1 cellular context compared by ENCODE assay signal in the genomic region with DNA sequence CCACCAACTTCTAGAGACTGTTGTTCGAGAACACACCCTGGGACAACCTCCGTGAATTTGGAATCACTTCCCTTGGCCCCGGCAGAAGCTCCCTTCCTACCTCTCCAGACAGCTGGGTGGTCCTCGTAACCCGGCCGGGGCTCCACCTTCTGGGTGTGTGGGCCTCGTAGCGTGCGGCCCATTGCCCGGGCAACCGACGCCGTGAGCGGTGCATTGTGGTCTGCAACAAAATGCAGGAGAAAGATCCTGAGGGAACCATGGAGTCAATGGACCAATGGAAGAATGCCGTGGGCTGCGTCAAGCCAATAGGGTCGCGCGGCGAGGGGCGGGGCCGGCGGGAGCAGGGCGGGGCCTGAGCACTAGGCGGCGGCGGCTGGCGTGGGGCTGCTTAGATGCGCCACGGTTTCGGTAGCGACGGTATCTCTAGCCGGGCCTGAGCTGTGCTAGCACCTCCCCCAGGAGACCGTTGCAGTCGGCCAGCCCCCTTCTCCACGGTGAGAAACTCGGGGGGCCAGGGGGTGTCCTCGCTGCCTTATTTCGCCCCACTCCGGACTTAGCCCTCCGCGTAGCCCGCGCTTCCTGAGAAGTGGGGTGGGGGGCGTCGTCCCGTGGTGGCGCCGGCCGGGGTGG.
TF ChIP-seq lines count a peak whose summit lies in the region.

DYNLL1 (plus strand) TSS at position 391 of the 630 bp plus-strand sequence. CDS start 309 bp downstream, outside the sequence.

TF ChIP-seq in K562, 482 proteins besides CTCF, POLR2A, EP300 and RAD21 (continued from another document and continues in another):
- TF ChIP-seq RB1 (IDR thresholded peaks at IDR 0.05; ENCODE audit: low read depth) (no peak), PHTF2 (CRISPR knock-in tag; IDR thresholded peaks at IDR 0.05) (no peak), CBX3 (IDR thresholded peaks at IDR 0.05; ENCODE audit: borderline replicate concordance in 1 of 2, low read length in 2 of 2) (0 out of 3 replicates have a peak, but pooled peaks of 1 of the 2 experiments have one; percentile 32), BRD4 (IDR thresholded peaks at IDR 0.05) (peak; percentile 61; the same call in 1 of the 2 replicates), COPS2 (conservative IDR thresholded peaks at IDR 0.05) (no peak), TBP (optimal IDR thresholded peaks at IDR 0.05; ENCODE audit: low read depth, low read length) (peak; percentile 98), ZNF561 (CRISPR knock-in tag; conservative IDR thresholded peaks at IDR 0.05) (no peak), LCOR (CRISPR knock-in tag; IDR thresholded peaks at IDR 0.05) (no peak; the same call in 1 of the 2 replicates), NR1H2 (CRISPR knock-in tag; IDR thresholded peaks at IDR 0.05) (no peak; the same call in 1 of the 2 replicates), ETV5 (CRISPR knock-in tag; IDR thresholded peaks at IDR 0.05; ENCODE audit: low read depth) (no peak), POLR2G (IDR thresholded peaks at IDR 0.05; ENCODE audit: low read depth, low read length) (peak; percentile 100), JUND (IDR thresholded peaks at IDR 0.05; ENCODE audit: borderline replicate concordance, low read depth, low read length) (peak; percentile 5; the same call in 1 of the 2 replicates), JUND (tag; IDR thresholded peaks at IDR 0.05; ENCODE audit: borderline replicate concordance, low read depth, low read length) (no peak), FOS (IDR thresholded peaks at IDR 0.05; ENCODE audit: extremely low read depth, insufficient read length) (peak; percentile 94), NFE2 (IDR thresholded peaks at IDR 0.05; ENCODE audit: low read depth) (no peak), ZNF398 (CRISPR knock-in tag; IDR thresholded peaks at IDR 0.05) (no peak), SUPT5H (IDR thresholded peaks at IDR 0.05) (peak; percentile 93), POLR2B (IDR thresholded peaks at IDR 0.05; ENCODE audit: low read depth, partially characterized antibody) (peak; percentile 85), RFX1 (IDR thresholded peaks at IDR 0.05) (peak; percentile 98), MEF2D (tag; conservative IDR thresholded peaks at IDR 0.05; ENCODE audit: low read depth) (no peak), RBM25 (IDR thresholded peaks at IDR 0.05; ENCODE audit: low read depth, low read length, severe bottlenecking) (peak; percentile 97), CEBPG (CRISPR knock-in tag; IDR thresholded peaks at IDR 0.05) (no peak), CEBPG (tag; conservative IDR thresholded peaks at IDR 0.05 in 1 of 2, IDR thresholded peaks at IDR 0.05 in 1 of 2) (no peak), ELF1 (tag; IDR thresholded peaks at IDR 0.05) (no peak), SMAD1 (IDR thresholded peaks at IDR 0.05; ENCODE audit: low read depth, low read length, partially characterized antibody) (peak; percentile 31), NFYB (IDR thresholded peaks at IDR 0.05; ENCODE audit: extremely low read depth, insufficient read length) (peak; percentile 96), ZBTB7A (IDR thresholded peaks at IDR 0.05; ENCODE audit: borderline replicate concordance, control insufficient read depth, low read depth, low read length) (peak; percentile 75; the same call in 1 of the 2 replicates), ZNF76 (CRISPR knock-in tag; IDR thresholded peaks at IDR 0.05; ENCODE audit: borderline replicate concordance) (0 out of 2 replicates have a peak, but pooled peaks have one; percentile 51), KDM4B (IDR thresholded peaks at IDR 0.05; ENCODE audit: borderline replicate concordance in 2 of 2, low read depth in 1 of 2) (0 out of 4 replicates have a peak, but pooled peaks of 1 of the 2 experiments have one; percentile 43), MCM5 (IDR thresholded peaks at IDR 0.05; ENCODE audit: low read depth) (no peak), ZNF449 (CRISPR knock-in tag; IDR thresholded peaks at IDR 0.05) (no peak), PATZ1 (CRISPR knock-in tag; IDR thresholded peaks at IDR 0.05; ENCODE audit: borderline replicate concordance) (0 out of 2 replicates have a peak, but pooled peaks have one; percentile 33), TAF1 (IDR thresholded peaks at IDR 0.05; ENCODE audit: control insufficient read depth, extremely low read depth, insufficient read depth, low read length, severe bottlenecking) (peak; percentile 96), CTBP1 (IDR thresholded peaks at IDR 0.05; ENCODE audit: borderline replicate concordance) (no peak), NELFE (IDR thresholded peaks at IDR 0.05; ENCODE audit: insufficient read depth, insufficient read length) (peak; percentile 44), EP400 (IDR thresholded peaks at IDR 0.05) (peak; percentile 73), TEAD1 (CRISPR knock-in tag; IDR thresholded peaks at IDR 0.05) (peak in 1 of 2 experiments; percentile 59; a peak in 1 of 4 replicates), HINFP (tag; conservative IDR thresholded peaks at IDR 0.05; ENCODE audit: low read depth) (no peak), SLC30A9 (CRISPR knock-in tag; IDR thresholded peaks at IDR 0.05) (no peak), ZNF431 (CRISPR knock-in tag; IDR thresholded peaks at IDR 0.05) (no peak), TCF7L2 (IDR thresholded peaks at IDR 0.05; ENCODE audit: low read depth, low read length) (no peak), KLF16 (IDR thresholded peaks at IDR 0.05) (no peak), CGGBP1 (CRISPR knock-in tag; IDR thresholded peaks at IDR 0.05) (no peak), CCNT2 (IDR thresholded peaks at IDR 0.05; ENCODE audit: borderline replicate concordance, extremely low read depth, insufficient read length, low read depth, low read length) (peak; percentile 79), KAT2B (IDR thresholded peaks at IDR 0.05; ENCODE audit: low read depth, low read length) (no peak), RBFOX2 (IDR thresholded peaks at IDR 0.05; ENCODE audit: low read depth, low read length) (peak; percentile 99), CBX8 (IDR thresholded peaks at IDR 0.05; ENCODE audit: borderline replicate concordance, extremely low read depth, low read depth, low read length, poor library complexity, severe bottlenecking) (no peak)
- TF ChIP-seq, protein P1, sequence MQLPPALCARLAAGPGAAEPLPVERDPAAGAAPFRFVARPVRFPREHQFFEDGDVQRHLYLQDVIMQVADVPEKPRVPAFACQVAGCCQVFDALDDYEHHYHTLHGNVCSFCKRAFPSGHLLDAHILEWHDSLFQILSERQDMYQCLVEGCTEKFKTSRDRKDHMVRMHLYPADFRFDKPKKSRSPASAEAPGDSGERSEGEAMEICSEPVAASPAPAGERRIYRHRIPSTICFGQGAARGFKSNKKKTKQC (CRISPR knock-in tag; IDR thresholded peaks at IDR 0.05) = no peak
- TF ChIP-seq, protein P2, sequence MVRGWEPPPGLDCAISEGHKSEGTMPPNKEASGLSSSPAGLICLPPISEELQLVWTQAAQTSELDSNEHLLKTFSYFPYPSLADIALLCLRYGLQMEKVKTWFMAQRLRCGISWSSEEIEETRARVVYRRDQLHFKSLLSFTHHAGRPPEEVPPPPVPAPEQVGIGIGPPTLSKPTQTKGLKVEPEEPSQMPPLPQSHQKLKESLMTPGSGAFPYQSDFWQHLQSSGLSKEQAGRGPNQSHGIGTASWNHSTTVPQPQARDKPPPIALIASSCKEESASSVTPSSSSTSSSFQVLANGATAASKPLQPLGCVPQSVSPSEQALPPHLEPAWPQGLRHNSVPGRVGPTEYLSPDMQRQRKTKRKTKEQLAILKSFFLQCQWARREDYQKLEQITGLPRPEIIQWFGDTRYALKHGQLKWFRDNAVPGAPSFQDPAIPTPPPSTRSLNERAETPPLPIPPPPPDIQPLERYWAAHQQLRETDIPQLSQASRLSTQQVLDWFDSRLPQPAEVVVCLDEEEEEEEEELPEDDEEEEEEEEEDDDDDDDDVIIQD (CRISPR knock-in tag; IDR thresholded peaks at IDR 0.05) = no peak
- TF ChIP-seq, protein P3, sequence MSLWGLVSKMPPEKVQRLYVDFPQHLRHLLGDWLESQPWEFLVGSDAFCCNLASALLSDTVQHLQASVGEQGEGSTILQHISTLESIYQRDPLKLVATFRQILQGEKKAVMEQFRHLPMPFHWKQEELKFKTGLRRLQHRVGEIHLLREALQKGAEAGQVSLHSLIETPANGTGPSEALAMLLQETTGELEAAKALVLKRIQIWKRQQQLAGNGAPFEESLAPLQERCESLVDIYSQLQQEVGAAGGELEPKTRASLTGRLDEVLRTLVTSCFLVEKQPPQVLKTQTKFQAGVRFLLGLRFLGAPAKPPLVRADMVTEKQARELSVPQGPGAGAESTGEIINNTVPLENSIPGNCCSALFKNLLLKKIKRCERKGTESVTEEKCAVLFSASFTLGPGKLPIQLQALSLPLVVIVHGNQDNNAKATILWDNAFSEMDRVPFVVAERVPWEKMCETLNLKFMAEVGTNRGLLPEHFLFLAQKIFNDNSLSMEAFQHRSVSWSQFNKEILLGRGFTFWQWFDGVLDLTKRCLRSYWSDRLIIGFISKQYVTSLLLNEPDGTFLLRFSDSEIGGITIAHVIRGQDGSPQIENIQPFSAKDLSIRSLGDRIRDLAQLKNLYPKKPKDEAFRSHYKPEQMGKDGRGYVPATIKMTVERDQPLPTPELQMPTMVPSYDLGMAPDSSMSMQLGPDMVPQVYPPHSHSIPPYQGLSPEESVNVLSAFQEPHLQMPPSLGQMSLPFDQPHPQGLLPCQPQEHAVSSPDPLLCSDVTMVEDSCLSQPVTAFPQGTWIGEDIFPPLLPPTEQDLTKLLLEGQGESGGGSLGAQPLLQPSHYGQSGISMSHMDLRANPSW (CRISPR knock-in tag; IDR thresholded peaks at IDR 0.05) = 0 out of 2 replicates have a peak, but pooled peaks have one; percentile 65
- TF ChIP-seq, protein P4, sequence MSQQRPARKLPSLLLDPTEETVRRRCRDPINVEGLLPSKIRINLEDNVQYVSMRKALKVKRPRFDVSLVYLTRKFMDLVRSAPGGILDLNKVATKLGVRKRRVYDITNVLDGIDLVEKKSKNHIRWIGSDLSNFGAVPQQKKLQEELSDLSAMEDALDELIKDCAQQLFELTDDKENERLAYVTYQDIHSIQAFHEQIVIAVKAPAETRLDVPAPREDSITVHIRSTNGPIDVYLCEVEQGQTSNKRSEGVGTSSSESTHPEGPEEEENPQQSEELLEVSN (IDR thresholded peaks at IDR 0.05; ENCODE audit: borderline replicate concordance in 1 of 2, extremely low read depth in 1 of 2, insufficient read depth in 1 of 2, insufficient read length in 1 of 2, low read depth in 1 of 2, low read length in 1 of 2, poor library complexity in 1 of 2, severe bottlenecking in 1 of 2) = peak; percentile 13 to 43
